Comparison of ENCODE assay signal across 11 cellular contexts in the genomic region with DNA sequence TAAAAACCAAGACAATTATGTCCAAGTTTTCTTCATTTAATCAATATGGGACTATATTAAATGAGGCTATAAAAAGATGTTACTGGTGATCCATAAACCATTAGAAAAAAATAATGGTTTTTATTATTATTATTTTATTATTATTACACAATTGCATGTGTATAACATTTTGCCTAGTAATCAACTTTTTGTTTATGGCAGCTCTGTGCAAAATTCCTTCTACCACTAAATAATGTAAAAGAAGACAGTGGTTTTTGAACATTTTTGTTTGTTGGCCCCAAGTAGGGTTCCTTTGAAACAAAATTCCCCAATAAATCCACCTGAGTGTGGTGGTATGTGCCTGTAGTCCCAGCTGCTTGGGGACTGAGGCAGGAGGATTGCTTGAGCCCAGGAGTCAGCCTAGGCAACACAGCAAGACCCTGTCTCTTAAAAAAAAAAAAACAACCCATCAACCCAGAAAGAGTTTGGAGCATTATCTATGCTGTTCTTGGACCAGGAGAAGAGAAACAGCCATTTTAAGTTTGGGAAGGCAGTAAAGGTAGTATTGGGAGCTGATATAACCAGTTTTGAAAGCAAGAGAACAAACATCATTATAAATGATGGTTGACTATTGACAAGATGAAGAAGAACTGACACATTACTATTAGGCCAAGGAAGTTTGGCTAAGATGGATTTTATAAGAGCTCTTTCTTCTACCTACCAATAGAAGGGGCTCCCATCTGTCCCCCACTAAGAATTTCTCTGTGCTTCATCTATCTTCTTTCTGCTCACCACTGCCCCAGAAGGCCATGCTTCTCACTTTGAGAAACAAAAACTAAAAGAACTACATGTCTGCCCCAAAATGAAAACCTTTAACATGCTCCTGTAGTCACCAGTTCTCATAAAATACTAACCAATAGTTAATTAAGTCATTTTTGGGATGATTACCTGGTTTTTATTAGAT. TPM values are rescaled to one million over a fixed set of nuclear protein-coding genes. Genes with fewer than 3 reads are reported as not detected.
DNase-seq lines count a peak whose midpoint lies in the region; ATAC-seq, FAIRE-seq and TF ChIP-seq lines count a peak whose summit lies in the region.
"Had no signal": no experiment of that assay in that cellular context is flagged by ENCODE, and none has a peak within 500 bp of the region (broad histone marks: within the 10 kb centered on the region; RNA-seq: fewer than 3 reads in every experiment).

No MANE protein-coding gene starts in this region.

- ATAC-seq in GM19372 (IDR thresholded peaks at IDR 0.05; ENCODE audit: low read depth, unreplicated experiment) = peak; percentile 39

- H2BK12ac ChIP-seq in H1 (ENCODE audit: low read depth, low read length) = no peak overlapping the region

- no peak overlapping the region for H2BK120ac ChIP-seq in H1 (replicated peaks; ENCODE audit: low read depth, low read length)

- no peaks in the 10 kb centered on the region for H3K36me3 ChIP-seq in H1 (ENCODE audit: control insufficient read depth in 2 of 4, insufficient read depth in 4 of 4, low read length in 3 of 4)

- no peak overlapping the region for H3K23ac ChIP-seq in H1 (ENCODE audit: insufficient read length)

- intact Hi-C loops in Calu3 (cut with micrococcal nuclease; ENCODE audit: unreplicated experiment) = loop anchor here (2.0 kb wide), 1 partner anchor 15 kb away; no protein-coding TSS in a partner anchor

- no peak overlapping the region for H4K5ac ChIP-seq in H1 (ENCODE audit: insufficient read length, low read depth, low read length)

- no peak overlapping the region for H3K56ac ChIP-seq in H1 (replicated peaks; ENCODE audit: insufficient read length, low read depth, low read length)

- H2BK20ac ChIP-seq in H1 (ENCODE audit: low read length) = no peak overlapping the region

- no peak overlapping the region for H3K4me3 ChIP-seq in H1 (ENCODE audit: extremely low read depth in 1 of 4, insufficient read depth in 2 of 4, low read depth in 3 of 4, low read length in 4 of 4)

- H3K4me2 ChIP-seq in H1 (ENCODE audit: insufficient read depth in 1 of 2, low read depth in 2 of 2, low read length in 2 of 2) = no peak overlapping the region

- H3K4me1 Mint-ChIP-seq in Calu3 (ENCODE audit: low read depth, unreplicated experiment) = no peaks in the 10 kb centered on the region

- no peak overlapping the region for H3K4ac ChIP-seq in H1 (replicated peaks; ENCODE audit: insufficient read length, low read depth, low read length)

- no peaks in the 10 kb centered on the region for H3K4me1 ChIP-seq in H1 (replicated peaks in 1 of 4; ENCODE audit: control insufficient read depth in 3 of 4, insufficient read depth in 4 of 4, low read length in 3 of 4)

- no peaks in the 10 kb centered on the region for H3K79me1 ChIP-seq in H1 (ENCODE audit: low read depth, low read length)

- DNase-seq in Calu3 (no peak), OCI-M1 (lab: John Stamatoyannopoulos, UW) (peak; percentile 75), H1 (ENCODE audit: low read depth in 1 of 2, low spot score in 2 of 2) (no peak), SHP77 treated with DMSO at 0.1 percent for 48 hours (lab: John Stamatoyannopoulos, UW) (no peak), CD1c-positive myeloid dendritic cell (ENCODE audit: extremely low spot score) (no peak), NCI-H82 (lab: John Stamatoyannopoulos, UW) (no peak), RWPE1 (ENCODE audit: low spot score) (no peak)
- DNase-seq: activated gamma-delta T cell, GF-D8, NCI-H526 had no signal

- TF ChIP-seq CTCF in Calu3 (IDR thresholded peaks at IDR 0.05; ENCODE audit: unreplicated experiment) (no peak), H1 (IDR thresholded peaks at IDR 0.05; ENCODE audit: control extremely low read depth in 1 of 3, insufficient read depth in 1 of 3, low read depth in 1 of 3, low read length in 3 of 3) (no peak), RWPE1 (conservative IDR thresholded peaks at IDR 0.05; ENCODE audit: low read depth) (no peak)

- H3K23me2 ChIP-seq in H1 (ENCODE audit: low read depth, low read length) = no peaks in the 10 kb centered on the region

- POLR2A ChIA-PET in H1 (lab: Charles Lee; ENCODE audit: partially characterized antibody) = no interaction called here
- POLR2A ChIA-PET in RWPE1 (lab: Yijun Ruan, JAX; ENCODE audit: low non-redundant PET) = no interaction called here

- peak overlapping the region; percentile 14; the same call in 1 of the 2 replicates for H2AFZ ChIP-seq in H1 (ENCODE audit: low read length)

- H2BK5ac ChIP-seq in H1 (ENCODE audit: low read depth, low read length) = no peak overlapping the region

- no peak overlapping the region for H3K27ac ChIP-seq in H1 (ENCODE audit: low read depth, low read length)
- H3K27ac ChIP-seq in RWPE1 = no peak overlapping the region

- H3K18ac ChIP-seq in H1 (ENCODE audit: extremely low read depth, low read length) = no peak overlapping the region

- no peak overlapping the region for H3K27ac Mint-ChIP-seq in Calu3 (ENCODE audit: unreplicated experiment)

- no peaks in the 10 kb centered on the region for H4K20me1 ChIP-seq in H1 (replicated peaks in 1 of 2; ENCODE audit: control insufficient read depth in 1 of 2, insufficient read depth in 2 of 2, low read length in 2 of 2)

- H3K79me2 ChIP-seq in H1 (ENCODE audit: control insufficient read depth in 1 of 2, insufficient read depth in 2 of 2, low read length in 2 of 2) = no peaks in the 10 kb centered on the region

- no TSS peak for BruUV-seq in Calu3 (replicated peaks; lab: Mats Ljungman, UMichigan)

- no peak for TF ChIP-seq RAD21 in H1 (IDR thresholded peaks at IDR 0.05 in 1 of 2, conservative IDR thresholded peaks at IDR 0.05 in 1 of 2; ENCODE audit: low read depth in 2 of 2, low read length in 2 of 2)

- H3K9ac ChIP-seq in H1 (replicated peaks in 1 of 4; ENCODE audit: extremely low read depth in 1 of 4, low read depth in 3 of 4, low read length in 3 of 4) = no peak overlapping the region

- FAIRE-seq in H1 (lab: Jason Lieb, UNC) = no peak

- H4K91ac ChIP-seq in H1 (replicated peaks; ENCODE audit: insufficient read length, low read length) = no peak overlapping the region

- H3K14ac ChIP-seq in H1 (ENCODE audit: insufficient read length) = no peak overlapping the region

- CTCF ChIA-PET in Calu3 (lab: Charles Lee) = interaction anchor here (1.1 kb wide), 1 partner anchor 25 kb away, joined by 5 read pairs; no protein-coding TSS in a partner anchor
- CTCF ChIA-PET in H1 (lab: Charles Lee; ENCODE audit: partially characterized antibody) = interaction anchor here (1.0 to 1.4 kb wide), 2 partner anchors 12 to 77 kb away, joined by 3 to 7 read pairs; no protein-coding TSS in a partner anchor
- CTCF ChIA-PET in RWPE1 (lab: Yijun Ruan, JAX) = no interaction called here

- no peak overlapping the region for H2BK15ac ChIP-seq in H1 (ENCODE audit: low read length)

- no peak overlapping the region for H4K8ac ChIP-seq in H1 (ENCODE audit: extremely low read depth, insufficient read depth, low read length)

- H3K36me3 Mint-ChIP-seq in Calu3 (ENCODE audit: insufficient read depth, unreplicated experiment) = no peaks in the 10 kb centered on the region

- no peak overlapping the region for H2AK5ac ChIP-seq in H1 (ENCODE audit: low read depth, low read length)

- TF ChIP-seq EP300 in H1 (IDR thresholded peaks at IDR 0.05; ENCODE audit: borderline replicate concordance in 1 of 2, low read depth in 2 of 2, low read length in 2 of 2) = no peak

- H3K27me3 ChIP-seq in H1 (replicated peaks in 1 of 4; ENCODE audit: control insufficient read depth in 3 of 4, extremely low read depth in 1 of 4, insufficient read depth in 3 of 4, low read length in 3 of 4) = no peaks in the 10 kb centered on the region

- no peaks in the 10 kb centered on the region for H3K9me3 Mint-ChIP-seq in Calu3 (ENCODE audit: low read depth, unreplicated experiment)

- TF ChIP-seq POLR2A in H1 (IDR thresholded peaks at IDR 0.05; ENCODE audit: control extremely low read depth in 1 of 2, low read depth in 2 of 2, low read length in 2 of 2) = no peak

- H3K4me3 Mint-ChIP-seq in Calu3 (ENCODE audit: low read depth, unreplicated experiment) = peak overlapping the region; percentile 54

- H3K9me3 ChIP-seq in H1 (ENCODE audit: insufficient read depth in 2 of 2, low read depth in 1 of 2, low read length in 1 of 2) = no peaks in the 10 kb centered on the region

- H3K27me3 Mint-ChIP-seq in Calu3 (ENCODE audit: unreplicated experiment) = no peaks in the 10 kb centered on the region

TF ChIP-seq in H1, 55 proteins besides CTCF, POLR2A, EP300 and RAD21:
- TF ChIP-seq SP2 (IDR thresholded peaks at IDR 0.05; ENCODE audit: low read length) (no peak), CHD2 (IDR thresholded peaks at IDR 0.05; ENCODE audit: low read length) (no peak), YY1 (IDR thresholded peaks at IDR 0.05; ENCODE audit: low read depth, low read length) (no peak)

RNA-seq across cellular contexts. Expression of gene TMEM156, which starts 2.2 kb away (rescaled TPM):
- total RNA-seq in Calu3 (2022) = 10.4 and 14.1 TPM in 2 replicates
- not detected in 2 replicates for total RNA-seq in H1 (2021; fragmentation: NEBNext Ultra II Directional; extraction: Animal tissue kit (Norgen Biotek cat#: 25700))
- not detected in 2 replicates for polyA plus RNA-seq in H1 (2011; rRNA removed)
- not detected for polyA plus RNA-seq in H1 (2011; cell fraction: cytosol; rRNA removed)
- not detected for polyA plus RNA-seq in H1 (2011; cell fraction: nucleus; rRNA removed)
- polyA plus RNA-seq in H1 (2012, experiment 1 of 2) = not detected in 4 replicates
- not detected for polyA plus RNA-seq in H1 (2012, experiment 2 of 2)
- polyA plus RNA-seq in H1 (2013, experiment 1 of 2) = not detected
- polyA plus RNA-seq in H1 (2013, experiment 2 of 2) = not detected
- polyA minus RNA-seq in H1 (2011; rRNA and poly(A)+ RNA removed) = not detected in 2 replicates
- polyA minus RNA-seq in H1 (2011; cell fraction: cytosol; rRNA and poly(A)+ RNA removed) = not detected
- not detected for polyA minus RNA-seq in H1 (2011; cell fraction: nucleus; rRNA and poly(A)+ RNA removed)

RNA-seq across cellular contexts. Expression of gene KLHL5, which starts 32.0 kb away (rescaled TPM):
- 38.9 and 57.4 TPM in 2 replicates for total RNA-seq in Calu3 (2022)
- 22.4 and 23.6 TPM in 2 replicates for total RNA-seq in H1 (2021; fragmentation: NEBNext Ultra II Directional; extraction: Animal tissue kit (Norgen Biotek cat#: 25700))
- 8.8 and 13.0 TPM in 2 replicates for polyA plus RNA-seq in H1 (2011; rRNA removed)
- 15.5 TPM for polyA plus RNA-seq in H1 (2011; cell fraction: cytosol; rRNA removed)
- polyA plus RNA-seq in H1 (2011; cell fraction: nucleus; rRNA removed) = 12.6 TPM
- polyA plus RNA-seq in H1 (2012, experiment 1 of 2) = 24.4 to 32.2 TPM (median 26.2 TPM) in 4 replicates
- polyA plus RNA-seq in H1 (2012, experiment 2 of 2) = 2.4 TPM
- 11.5 TPM for polyA plus RNA-seq in H1 (2013, experiment 1 of 2)
- 10.5 TPM for polyA plus RNA-seq in H1 (2013, experiment 2 of 2)
- 38.4 and 54.9 TPM in 2 replicates for polyA minus RNA-seq in H1 (2011; rRNA and poly(A)+ RNA removed)
- polyA minus RNA-seq in H1 (2011; cell fraction: cytosol; rRNA and poly(A)+ RNA removed) = 13.4 TPM
- 51.1 TPM for polyA minus RNA-seq in H1 (2011; cell fraction: nucleus; rRNA and poly(A)+ RNA removed)

Comparison
In these comparisons a context has a peak if more than half of its experiments do, and no peak if none do; other contexts are left out.
1. RNA of gene TMEM156, which starts 2.2 kb away (total RNA-seq): 10.4 to 14.1 TPM in Calu3; not detected in H1; every median in the first group is over 10 times any median in the second.